20 cellular contexts compared by ENCODE assay signal in the genomic region with DNA sequence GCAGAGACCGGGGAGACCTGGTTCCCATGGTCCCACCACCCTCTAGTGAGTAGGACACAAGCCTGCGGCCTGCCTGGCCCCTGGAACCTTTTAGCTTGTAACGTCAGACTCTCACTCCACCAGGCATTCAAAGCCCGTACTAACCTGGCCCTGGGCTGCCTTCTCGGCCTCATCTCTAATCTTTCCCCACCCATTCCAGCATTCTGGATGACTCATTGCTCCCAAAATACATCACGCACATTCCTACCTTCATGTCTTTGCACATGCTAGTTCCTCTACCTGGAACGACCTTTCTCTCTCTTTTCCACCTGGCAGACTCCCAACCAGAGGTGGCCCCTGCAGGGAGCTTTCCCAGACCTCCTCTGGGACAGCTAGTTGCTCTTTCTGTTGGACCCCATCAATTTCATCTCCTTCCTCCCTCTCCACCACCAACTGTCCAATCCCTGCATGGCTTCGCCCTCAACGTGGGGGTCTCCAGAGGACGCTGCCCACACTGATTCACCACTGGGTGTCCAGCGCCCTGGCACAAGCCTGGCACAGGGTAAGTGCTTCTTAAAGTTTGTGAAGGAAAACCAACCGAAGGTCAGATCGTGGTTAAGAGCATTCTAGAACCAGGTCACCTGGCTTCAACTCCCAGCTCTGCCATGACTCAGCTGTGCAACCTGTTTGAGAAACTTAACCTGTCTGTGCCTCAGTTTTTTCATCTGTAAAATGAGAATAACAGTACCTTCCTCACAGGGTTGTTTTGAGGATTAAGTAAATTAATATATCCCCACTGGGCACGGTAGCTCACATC. TPM values are rescaled to one million over a fixed set of nuclear protein-coding genes. Genes with fewer than 3 reads are reported as not detected.
DNase-seq lines count a peak whose midpoint lies in the region; ATAC-seq, FAIRE-seq and TF ChIP-seq lines count a peak whose summit lies in the region.
"Had no signal": no experiment of that assay in that cellular context is flagged by ENCODE, and none has a peak within 500 bp of the region (broad histone marks: within the 10 kb centered on the region; RNA-seq: fewer than 3 reads in every experiment).

No MANE protein-coding gene starts in this region.

- no peaks in the 10 kb centered on the region for H3K9me2 ChIP-seq in hepatocyte (replicated peaks; ENCODE audit: insufficient read depth)

- no peak overlapping the region for H2AFZ ChIP-seq in hepatocyte

- no peaks in the 10 kb centered on the region for H3K36me3 ChIP-seq in breast epithelium
- H3K36me3 ChIP-seq in hepatocyte (replicated peaks; ENCODE audit: insufficient read depth, low read depth), result no peaks in the 10 kb centered on the region
- no peaks in the 10 kb centered on the region for H3K36me3 ChIP-seq in BE2C

- no peak for FAIRE-seq in H54 (lab: Jason Lieb, UNC)
- FAIRE-seq: endothelial cell of umbilical vein, H1 had no signal

- H3K4me2 ChIP-seq in hepatocyte, result no peak overlapping the region
- H3K4me2 ChIP-seq: KMS-11 had no signal

- WGBS in hepatocyte (ENCODE audit: low lambda C conversion rate, missing lambda C conversion rate), result 83% methylated on average over 14 of the region's 14 CpGs

- DNase-seq in HT-29 (ENCODE audit: low spot score) (peak; percentile 78), breast epithelium (ENCODE audit: low spot score in 2 of 2) (peak in 1 of 2 donors; percentile 67), hepatocyte (ENCODE audit: low spot score) (peak; percentile 38), HuH-7.5 (ENCODE audit: low spot score) (no peak), H54 (ENCODE audit: insufficient read length, low spot score) (no peak), BE2C (no peak)
- DNase-seq: activated CD4-positive, alpha-beta T cell treated with anti-CD3 and anti-CD28 coated beads for 1 hour; activated T-cell treated with anti-CD3 and anti-CD28 coated beads, Interleukin-2, amount 50 U/mL, for 1 hour; hypothalamus; NCI-H524; RPMI8226; stimulated activated naive CD4-positive, alpha-beta T cell had no signal

- no peak overlapping the region for H3K4me3 ChIP-seq in breast epithelium
- no peak overlapping the region for H3K4me3 ChIP-seq in hepatocyte
- H3K4me3 ChIP-seq in skin epidermis, result no peak overlapping the region
- no peak overlapping the region for H3K4me3 ChIP-seq in BE2C (ENCODE audit: low read depth, low read length)

- no peak for TF ChIP-seq CTCF in breast epithelium (IDR thresholded peaks at IDR 0.05)
- no peak for TF ChIP-seq CTCF in hepatocyte (IDR thresholded peaks at IDR 0.05; ENCODE audit: poor library complexity)
- TF ChIP-seq CTCF in BE2C (IDR thresholded peaks at IDR 0.05; ENCODE audit: low read depth, low read length), result no peak

- no peaks in the 10 kb centered on the region for H3K9me3 ChIP-seq in breast epithelium
- no peaks in the 10 kb centered on the region for H3K9me3 ChIP-seq in hepatocyte (ENCODE audit: low read depth)
- no peaks in the 10 kb centered on the region for H3K9me3 ChIP-seq in BE2C

- TF ChIP-seq POLR2A in breast epithelium (IDR thresholded peaks at IDR 0.05), result no peak
- TF ChIP-seq POLR2A in H54 (IDR thresholded peaks at IDR 0.05; ENCODE audit: low read depth, low read length), result no peak

- intact Hi-C loops in breast epithelium (cut with DNase I; ENCODE audit: low total_unique reads), result no loop called here

- H3K27ac ChIP-seq in breast epithelium (peak overlapping the region; percentile 81 to 90), hepatocyte (no peak overlapping the region), skin epidermis (peak overlapping the region in 13 of 21 experiments; percentile 2 to 77 (median 39))
- H3K27ac ChIP-seq: KMS-11 had no signal

- no peaks in the 10 kb centered on the region for H3K4me1 ChIP-seq in breast epithelium
- H3K4me1 ChIP-seq in hepatocyte (ENCODE audit: insufficient read depth), result no peaks in the 10 kb centered on the region
- H3K4me1 ChIP-seq in BE2C, result no peaks in the 10 kb centered on the region

- no peaks in the 10 kb centered on the region for H4K20me1 ChIP-seq in hepatocyte (ENCODE audit: insufficient read depth, poor library complexity, severe bottlenecking)

- H3K27me3 ChIP-seq in breast epithelium (no peaks in the 10 kb centered on the region), hepatocyte (no peaks in the 10 kb centered on the region), BE2C (peaks cover 6% of the 10 kb centered on the region)

- ATAC-seq in HG03342 (IDR thresholded peaks at IDR 0.05; ENCODE audit: unreplicated experiment), result no peak
- ATAC-seq: left lobe of liver; natural killer cell treated with Interleukin-12 subunit alpha and Interleukin-12 subunit beta and Interleukin-15 and Interleukin-18, amount 100 ng/mL, for 72 hours had no signal

- no peaks in the 10 kb centered on the region for H3K79me2 ChIP-seq in hepatocyte

RNA-seq across cellular contexts. Expression of gene JPH2, which starts 35.2 kb away (rescaled TPM):
- total RNA-seq in HT-29 (2014; rRNA removed; shearing (Covaris generic)), result 0.03 and 0.18 TPM in 2 replicates
- total RNA-seq in breast epithelium, result 10 to 100 TPM in 2 of 3 donors, 1 to 10 TPM in 1; 9.3 to 16.4 (median 16.2) TPM
- 5.7 and 6.6 TPM in 2 replicates for total RNA-seq in hepatocyte
- polyA plus RNA-seq in hepatocyte, result 8.3 and 13.5 TPM in 2 replicates
- polyA plus RNA-seq in BE2C (2012; ENCODE audit: insufficient read depth, insufficient read length, low read depth), result 0.22 TPM
- total RNA-seq: endothelial cell of umbilical vein; T-helper 2 cell treated with Interferon-gamma antibody and Interleukin-4, amounts not matched to agents 100 ng/mL and 5 ng/mL, for 36 hours had no signal
- polyA plus RNA-seq: endothelial cell of umbilical vein had no signal

RNA-seq across cellular contexts. Expression of gene OSER1, which starts 58.8 kb away (rescaled TPM):
- 44.3 and 46.3 TPM in 2 replicates for total RNA-seq in HT-29 (2014; rRNA removed; shearing (Covaris generic))
- total RNA-seq in breast epithelium (10 to 100 TPM; 59.6 to 73.8 (median 67.2) TPM), hepatocyte (34.7 and 42.7 TPM in 2 replicates)
- polyA plus RNA-seq in hepatocyte, result 33.8 and 49.4 TPM in 2 replicates
- polyA plus RNA-seq in BE2C (2012; ENCODE audit: insufficient read depth, insufficient read length, low read depth), result 67.6 TPM

Comparison
In these comparisons a context has a peak if more than half of its experiments do, and no peak if none do; other contexts are left out.
1. DNase-seq: peak in HT-29 (single experiment) and hepatocyte (single experiment); none in HuH-7.5 (single experiment), H54 (single experiment) and BE2C (single experiment).